Comparison of ENCODE assay signal across 22 cellular contexts in genomic region chr11:76564400-76564799, GRCh38.
"Had no signal": no experiment of that assay in that cellular context is flagged by ENCODE, and none has a peak within 500 bp of the region (broad histone marks: within the 10 kb centered on the region; RNA-seq: fewer than 3 reads in every experiment).

No MANE protein-coding gene starts in this region.

- H3K4me3 ChIP-seq: hepatocyte, left lung, ovary, prostate gland, upper lobe of left lung had no signal

- H3K4me2 ChIP-seq: hepatocyte had no signal

- H3K4me1 ChIP-seq: prostate gland had no signal

- H3K27ac ChIP-seq: hepatocyte, left lung, ovary, prostate gland had no signal

- H3K27me3 ChIP-seq: hepatocyte, ovary, upper lobe of left lung had no signal

- DNase-seq: activated CD4-positive, alpha-beta memory T cell treated with anti-CD3 and anti-CD28 coated beads for 36 hours; activated CD4-positive, alpha-beta T cell treated with anti-CD3 and anti-CD28 coated beads for 48 hours; activated CD4-positive, CD25-positive, alpha-beta regulatory T cell; activated effector memory CD4-positive, alpha-beta T cell treated with anti-CD3 and anti-CD28 coated beads, Interleukin-2, amount 50 U/mL, for 16 hours; activated naive CD4-positive, alpha-beta T cell treated with anti-CD3 and anti-CD28 coated beads, Interleukin-2, amount 10 ng/mL, durations not matched to agents 7 days and 5 days; activated T-cell treated with anti-CD3 and anti-CD28 coated beads for 4 hours; amygdala; cerebellar nuclear complex; foreskin melanocyte; immature natural killer cell; left lung; mammary epithelial cell; ovary; right cardiac atrium; stimulated activated CD4-positive, alpha-beta T cell treated with anti-CD3 and anti-CD28 coated beads, Interleukin-12 subunit alpha, Interleukin-12 subunit beta, amount 100 ng/mL, for 4 hours; stimulated activated CD4-positive, alpha-beta T cell treated with anti-CD3 and anti-CD28 coated beads, Interleukin-4, amount 100 ng/mL, for 4 hours; stimulated activated naive CD8-positive, alpha-beta T cell treated with anti-CD3 and anti-CD28 coated beads, Interleukin-15, Interleukin-2, amounts not matched to agents 100 U/mL and 50 U/mL, for 24 hours; T-helper 9 cell; upper lobe of left lung had no signal

- H3K36me3 ChIP-seq: left lung, ovary, prostate gland, upper lobe of left lung had no signal

- H3K9me3 ChIP-seq: left lung, ovary, prostate gland, upper lobe of left lung had no signal

- ATAC-seq: left lung; natural killer cell treated with Interleukin-12 subunit alpha and Interleukin-12 subunit beta and Interleukin-15 and Interleukin-18, amount 100 ng/mL, for 72 hours; right cardiac atrium; stimulated activated naive CD8-positive, alpha-beta T cell treated with anti-CD3 and anti-CD28 coated beads, Interleukin-15, Interleukin-2, amounts not matched to agents 100 U/mL and 50 U/mL, for 24 hours had no signal
